Comparison of ENCODE assay signal across 17 cellular contexts in genomic region chr2:198774576-198774975, GRCh38.
"Had no signal": no experiment of that assay in that cellular context is flagged by ENCODE, and none has a peak within 500 bp of the region (broad histone marks: within the 10 kb centered on the region; RNA-seq: fewer than 3 reads in every experiment).

No MANE protein-coding gene starts in this region.

- H3K9me3 ChIP-seq: gastroesophageal sphincter, heart right ventricle, lower lobe of right lung, ovary, sigmoid colon, upper lobe of left lung had no signal

- DNase-seq: activated CD4-positive, alpha-beta T cell treated with anti-CD3 and anti-CD28 coated beads, Interleukin-2, amount 10 ng/mL, durations not matched to agents 24 days and 14 days; activated CD4-positive, CD25-positive, alpha-beta regulatory T cell; activated CD8-positive, alpha-beta memory T cell treated with anti-CD3 and anti-CD28 coated beads, Interleukin-2, amount 50 U/mL, for 48 hours; activated gamma-delta T cell treated with Interleukin-2 at 50 U/mL for 16 hours; amniotic stem cell; heart right ventricle; left cardiac atrium; lower lobe of right lung; midbrain; naive B cell; ovary; sigmoid colon; stimulated activated CD4-positive, alpha-beta T cell treated with anti-CD3 and anti-CD28 coated beads, Interleukin-1b, Interleukin-23, amount 100 ng/mL, for 48 hours; stimulated activated naive CD8-positive, alpha-beta T cell treated with anti-CD3 and anti-CD28 coated beads, Interleukin-15, amount 100 ng/mL, for 72 hours; upper lobe of left lung had no signal

- H3K4me1 ChIP-seq: gastroesophageal sphincter, heart right ventricle, lower lobe of right lung, sigmoid colon, upper lobe of left lung had no signal

- H3K27me3 ChIP-seq: gastroesophageal sphincter, heart right ventricle, neural progenitor cell, ovary, sigmoid colon, upper lobe of left lung had no signal

- H3K27ac ChIP-seq: gastroesophageal sphincter, heart right ventricle, lower lobe of right lung, neural progenitor cell, ovary, sigmoid colon, upper lobe of left lung had no signal

- H3K4me2 ChIP-seq: neural progenitor cell had no signal

- ATAC-seq: gastroesophageal sphincter; heart right ventricle; left cardiac atrium; lower lobe of right lung; stimulated activated naive CD8-positive, alpha-beta T cell treated with anti-CD3 and anti-CD28 coated beads, Interleukin-15, amount 100 ng/mL, for 72 hours had no signal

- H3K36me3 ChIP-seq: gastroesophageal sphincter, heart right ventricle, lower lobe of right lung, neural progenitor cell, ovary, sigmoid colon, upper lobe of left lung had no signal

- H3K4me3 ChIP-seq: gastroesophageal sphincter, heart right ventricle, lower lobe of right lung, neural progenitor cell, ovary, sigmoid colon, upper lobe of left lung had no signal

- H3K9ac ChIP-seq: neural progenitor cell had no signal
